Comparison of ENCODE assay signal across 23 cellular contexts in genomic region chr2:73004466-73004865, GRCh38.
DNase-seq lines count a peak whose midpoint lies in the region; ATAC-seq, FAIRE-seq and TF ChIP-seq lines count a peak whose summit lies in the region.
"Had no signal": no experiment of that assay in that cellular context is flagged by ENCODE, and none has a peak within 500 bp of the region (broad histone marks: within the 10 kb centered on the region; RNA-seq: fewer than 3 reads in every experiment).

No MANE protein-coding gene starts in this region.

- H3K4me3 ChIP-seq in kidney (ENCODE audit: low read length in 2 of 2) (no peak overlapping the region), upper lobe of right lung (no peak overlapping the region)
- H3K4me3 ChIP-seq: PC-9 had no signal

- no peak for TF ChIP-seq CTCF in kidney (IDR thresholded peaks at IDR 0.05; ENCODE audit: borderline replicate concordance, extremely low read depth, insufficient read depth)
- no peak for TF ChIP-seq CTCF in upper lobe of right lung (IDR thresholded peaks at IDR 0.05)

- peak overlapping the region; percentile 57 for H3K27ac ChIP-seq in angular gyrus (ENCODE audit: low read depth, low read length)
- no peak overlapping the region for H3K27ac ChIP-seq in kidney (ENCODE audit: low read depth in 2 of 2, low read length in 2 of 2)
- H3K27ac ChIP-seq in upper lobe of right lung = no peak overlapping the region
- H3K27ac ChIP-seq: PC-9 had no signal

- intact Hi-C loops in kidney (cut with DNase I) (no loop called here), upper lobe of right lung (cut with DNase I) (no loop called here)

- FAIRE-seq in kidney (lab: Jason Lieb, UNC) = no peak
- FAIRE-seq: D721Med, G401.6, GM12891, GM18507 had no signal

- no peaks in the 10 kb centered on the region for H3K9me3 Mint-ChIP-seq in activated T-cell treated with anti-CD3 and anti-CD28 coated beads, Interleukin-2, amount 50 U/mL, for 72 hours
- H3K9me3 Mint-ChIP-seq: CD8-positive, alpha-beta T cell; HFFc6 had no signal

- H3K27me3 Mint-ChIP-seq in activated T-cell treated with anti-CD3 and anti-CD28 coated beads, Interleukin-2, amount 50 U/mL, for 72 hours (ENCODE audit: low read depth) = no peaks in the 10 kb centered on the region

- H3K36me3 ChIP-seq in kidney (ENCODE audit: control insufficient read depth in 1 of 2, insufficient read depth in 2 of 2, low read length in 2 of 2) (peaks cover 0 to 4% of the 10 kb centered on the region in 2 donors), upper lobe of right lung (no peaks in the 10 kb centered on the region)

- no peak overlapping the region for H3K27ac Mint-ChIP-seq in activated T-cell treated with anti-CD3 and anti-CD28 coated beads, Interleukin-2, amount 50 U/mL, for 72 hours
- H3K27ac Mint-ChIP-seq: CD8-positive, alpha-beta T cell; HFFc6 had no signal

- H3K4me1 ChIP-seq in kidney (ENCODE audit: control insufficient read depth in 1 of 2, insufficient read depth in 1 of 2, low read depth in 1 of 2, low read length in 2 of 2) (peaks cover 14 to 22% of the 10 kb centered on the region in 2 donors), upper lobe of right lung (no peaks in the 10 kb centered on the region)

- H3K4me1 Mint-ChIP-seq in activated T-cell treated with anti-CD3 and anti-CD28 coated beads, Interleukin-2, amount 50 U/mL, for 72 hours (ENCODE audit: low read depth) = no peaks in the 10 kb centered on the region

- no peaks in the 10 kb centered on the region for H3K36me3 Mint-ChIP-seq in activated T-cell treated with anti-CD3 and anti-CD28 coated beads, Interleukin-2, amount 50 U/mL, for 72 hours (ENCODE audit: insufficient read depth in 2 of 2)

- peak; percentile 3 to 5 for DNase-seq in activated T-cell treated with anti-CD3 and anti-CD28 coated beads, Interleukin-2, amount 50 U/mL, for 48 hours
- no peak for DNase-seq in activated T-cell treated with anti-CD3 and anti-CD28 coated beads, Interleukin-2, amount 50 U/mL, for 72 hours
- DNase-seq in kidney (peak; percentile 29), upper lobe of right lung (peak; percentile 40), medulla oblongata (ENCODE audit: extremely low spot score) (no peak), NCI-H82 treated with DMSO at 0.1 percent for 48 hours (lab: John Stamatoyannopoulos, UW; ENCODE audit: unreplicated experiment) (no peak)
- DNase-seq: 8988T, DMS79 treated with DMSO at 0.1 percent for 48 hours, HFFc6, KBM-7, MV-4-11, NCI-H1436, NCI-H2029 treated with DMSO at 0.1 percent for 48 hours, NCI-H510A treated with DMSO at 0.1 percent for 48 hours, NCI-H82, PC-9 had no signal

- H3K9me3 ChIP-seq in kidney (ENCODE audit: control insufficient read depth in 1 of 2, low read length in 2 of 2) = no peaks in the 10 kb centered on the region
- H3K9me3 ChIP-seq in upper lobe of right lung = no peaks in the 10 kb centered on the region

- ATAC-seq in activated T-cell treated with anti-CD3 and anti-CD28 coated beads, Interleukin-2, amount 50 U/mL, for 72 hours (replicated peaks in 1 of 2) = no peak
- ATAC-seq in upper lobe of right lung (no peak), HG02938 (IDR thresholded peaks at IDR 0.05; ENCODE audit: unreplicated experiment) (no peak)
- ATAC-seq: CD8-positive, alpha-beta T cell had no signal

- H3K4me3 Mint-ChIP-seq in activated T-cell treated with anti-CD3 and anti-CD28 coated beads, Interleukin-2, amount 50 U/mL, for 72 hours = no peak overlapping the region
- H3K4me3 Mint-ChIP-seq: CD8-positive, alpha-beta T cell; HFFc6 had no signal

- no peak overlapping the region for H3K9ac ChIP-seq in kidney (ENCODE audit: low read length in 2 of 2)

- no peaks in the 10 kb centered on the region for H3K27me3 ChIP-seq in upper lobe of right lung

Comparison
In these comparisons a context has a peak if more than half of its experiments do, and no peak if none do; other contexts are left out.
1. DNase-seq: peak in activated T-cell treated with anti-CD3 and anti-CD28 coated beads, Interleukin-2, amount 50 U/mL, for 48 hours (2 of 2), kidney (single experiment) and upper lobe of right lung (single experiment); none in activated T-cell treated with anti-CD3 and anti-CD28 coated beads, Interleukin-2, amount 50 U/mL, for 72 hours (0 of 2), medulla oblongata (single experiment) and NCI-H82 treated with DMSO at 0.1 percent for 48 hours (single experiment).